8 cellular contexts compared by ENCODE assay signal in genomic region chrX:132480581-132481203, GRCh38. TPM values are rescaled to one million over a fixed set of nuclear protein-coding genes. Genes with fewer than 3 reads are reported as not detected.
DNase-seq lines count a peak whose midpoint lies in the region; ATAC-seq and TF ChIP-seq lines count a peak whose summit lies in the region.

No MANE protein-coding gene starts in this region.

- peak overlapping the region; percentile 51 for H3K4me3 ChIP-seq in OCI-LY1 (ENCODE audit: low read depth, low read length, poor library complexity, severe bottlenecking)

- H3K4me3 Mint-ChIP-seq in Calu3 (ENCODE audit: low read depth, unreplicated experiment): peak overlapping the region; percentile 66
- peak overlapping the region; percentile 82 for H3K4me3 Mint-ChIP-seq in activated naive CD8-positive, alpha-beta T cell

- no peaks in the 10 kb centered on the region for H3F3A ChIP-seq in OCI-LY1 (ENCODE audit: insufficient read depth, low read length)

- BruUV-seq in Calu3 (replicated peaks; lab: Mats Ljungman, UMichigan): no TSS peak

- H3K36me3 ChIP-seq in OCI-LY1 (ENCODE audit: insufficient read depth, low read length): no peaks in the 10 kb centered on the region

- CTCF ChIA-PET in Calu3 (lab: Charles Lee): interaction anchor here (0.6 to 2.2 kb wide), 3 partner anchors 11 to 188 kb away, joined by 3 to 10 read pairs (median 6); no protein-coding TSS in a partner anchor

- H3K27ac Mint-ChIP-seq in Calu3 (ENCODE audit: unreplicated experiment): peak overlapping the region; percentile 88
- peak overlapping the region; percentile 96 for H3K27ac Mint-ChIP-seq in activated naive CD8-positive, alpha-beta T cell

- peaks cover 64% of the 10 kb centered on the region for H3K4me1 ChIP-seq in OCI-LY1 (ENCODE audit: insufficient read depth, low read length, severe bottlenecking)

- no peaks in the 10 kb centered on the region for H3K9me3 ChIP-seq in OCI-LY1 (ENCODE audit: low read length)

- peak overlapping the region; percentile 97 for H3K27ac ChIP-seq in OCI-LY1 (ENCODE audit: low read depth, low read length, poor library complexity, severe bottlenecking)

- no peaks in the 10 kb centered on the region for H3K9me3 Mint-ChIP-seq in Calu3 (ENCODE audit: low read depth, unreplicated experiment)
- no peaks in the 10 kb centered on the region for H3K9me3 Mint-ChIP-seq in activated naive CD8-positive, alpha-beta T cell (ENCODE audit: low read depth)

- H3K36me3 Mint-ChIP-seq in Calu3 (ENCODE audit: insufficient read depth, unreplicated experiment): no peaks in the 10 kb centered on the region
- H3K36me3 Mint-ChIP-seq in activated naive CD8-positive, alpha-beta T cell: no peaks in the 10 kb centered on the region

- ATAC-seq in GM19328 (IDR thresholded peaks at IDR 0.05; ENCODE audit: unreplicated experiment) (peak; percentile 88), HG03342 (IDR thresholded peaks at IDR 0.05; ENCODE audit: unreplicated experiment) (peak; percentile 90), left ventricle myocardium superior (peak; percentile 58)

- no peaks in the 10 kb centered on the region for H3K27me3 ChIP-seq in OCI-LY1 (ENCODE audit: insufficient read depth, low read length)

- peak; percentile 14 for DNase-seq in Calu3
- DNase-seq in left ventricle myocardium superior: no peak
- DNase-seq in stimulated activated CD4-positive, alpha-beta T cell treated with anti-CD3 and anti-CD28 coated beads, Interleukin-1b, Interleukin-23, amount 100 ng/mL, for 24 hours (ENCODE audit: low read depth in 4 of 4, low spot score in 1 of 4): peak in 3 of 4 experiments; percentile 1 to 13 (median 5)
- no peak for DNase-seq in cerebellar cortex (ENCODE audit: low spot score)

- peaks cover 42% of the 10 kb centered on the region for H3K79me2 ChIP-seq in OCI-LY1 (ENCODE audit: insufficient read depth, low read length)

- no peaks in the 10 kb centered on the region for H4K20me1 ChIP-seq in OCI-LY1 (ENCODE audit: insufficient read depth, low read length)

- H3K4me1 Mint-ChIP-seq in Calu3 (ENCODE audit: low read depth, unreplicated experiment): peaks cover 11% of the 10 kb centered on the region
- peaks cover 55% of the 10 kb centered on the region for H3K4me1 Mint-ChIP-seq in activated naive CD8-positive, alpha-beta T cell (ENCODE audit: low read depth)

- H2AFZ ChIP-seq in OCI-LY1 (ENCODE audit: low read length): no peak overlapping the region

- peak overlapping the region; percentile 56 for H3K9ac ChIP-seq in OCI-LY1 (ENCODE audit: low read length)

- intact Hi-C loops in Calu3 (cut with micrococcal nuclease; ENCODE audit: unreplicated experiment): loop anchor here (10.0 kb wide), 1 partner anchor 266 kb away; the partner anchor contains the start of gene RAP2C
- intact Hi-C loops in left ventricle myocardium superior (cut with micrococcal nuclease): no loop called here

- TF ChIP-seq CTCF in Calu3 (IDR thresholded peaks at IDR 0.05; ENCODE audit: unreplicated experiment) (no peak), OCI-LY1 (IDR thresholded peaks at IDR 0.05; ENCODE audit: low read length) (no peak)

- H3K4me2 ChIP-seq in OCI-LY1 (ENCODE audit: low read length): peak overlapping the region; percentile 93

- no peaks in the 10 kb centered on the region for H3K9me2 ChIP-seq in OCI-LY1 (ENCODE audit: low read depth, low read length)

- no peaks in the 10 kb centered on the region for H3K27me3 Mint-ChIP-seq in Calu3 (ENCODE audit: unreplicated experiment)
- H3K27me3 Mint-ChIP-seq in activated naive CD8-positive, alpha-beta T cell: no peaks in the 10 kb centered on the region

RNA-seq across cellular contexts. Expression of gene MBNL3, which starts 8.1 kb away (rescaled TPM):
- total RNA-seq in Calu3 (2022) (18.9 and 21.0 TPM in 2 replicates), left ventricle myocardium superior (31.4 TPM)

Comparison
In these comparisons a context has a peak if more than half of its experiments do, and no peak if none do; other contexts are left out.
1. DNase-seq: peak in Calu3 (single experiment) and stimulated activated CD4-positive, alpha-beta T cell treated with anti-CD3 and anti-CD28 coated beads, Interleukin-1b, Interleukin-23, amount 100 ng/mL, for 24 hours (3 of 4); none in left ventricle myocardium superior (single experiment) and cerebellar cortex (single experiment).
2. Peak in every context shown above with its lines, with median percentiles within 50 percentile points of each other: ATAC-seq.